13 cellular contexts compared by ENCODE assay signal in the genomic region with DNA sequence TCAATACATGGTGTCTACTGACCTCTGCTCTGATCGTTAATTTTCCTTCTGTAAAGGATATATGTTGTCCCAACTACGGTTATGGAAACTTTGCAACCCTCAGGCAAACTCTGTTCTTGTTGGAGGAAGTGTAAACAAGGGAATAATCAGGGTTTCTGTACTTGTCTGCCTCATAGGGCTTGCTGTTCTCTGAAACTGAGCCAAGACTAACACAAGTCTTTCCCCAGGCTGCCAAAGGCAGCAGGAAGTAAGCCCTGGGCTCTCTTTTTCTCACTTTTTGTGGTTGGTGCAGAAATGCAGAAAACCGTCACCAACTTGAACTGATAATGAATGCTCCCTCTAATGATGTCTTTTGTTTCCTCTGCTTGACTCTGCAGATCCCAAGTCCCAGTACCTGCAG. TPM values are rescaled to one million over a fixed set of nuclear protein-coding genes. Genes with fewer than 3 reads are reported as not detected.
DNase-seq lines count a peak whose midpoint lies in the region; ATAC-seq, FAIRE-seq and TF ChIP-seq lines count a peak whose summit lies in the region.
"Had no signal": no experiment of that assay in that cellular context is flagged by ENCODE, and none has a peak within 500 bp of the region (broad histone marks: within the 10 kb centered on the region; RNA-seq: fewer than 3 reads in every experiment).

No MANE protein-coding gene starts in this region.

- TF ChIP-seq CTCF in colonic mucosa (IDR thresholded peaks at IDR 0.05) (no peak), upper lobe of right lung (IDR thresholded peaks at IDR 0.05) (no peak)

- H3K27me3 ChIP-seq in colonic mucosa (no peaks in the 10 kb centered on the region), upper lobe of right lung (no peaks in the 10 kb centered on the region)

- ATAC-seq in upper lobe of right lung (peak; percentile 87), GM21360 (IDR thresholded peaks at IDR 0.05; ENCODE audit: unreplicated experiment) (no peak)

- no peak for FAIRE-seq in GM12891 (lab: Jason Lieb, UNC)
- FAIRE-seq: A204.1 had no signal

- no peak for TF ChIP-seq POLR2A in GM12891 (IDR thresholded peaks at IDR 0.05; ENCODE audit: low read depth, low read length)

- H3K36me3 ChIP-seq in colonic mucosa (no peaks in the 10 kb centered on the region), upper lobe of right lung (no peaks in the 10 kb centered on the region)

- no peaks in the 10 kb centered on the region for H3K9me3 ChIP-seq in colonic mucosa
- H3K9me3 ChIP-seq in upper lobe of right lung = no peaks in the 10 kb centered on the region

- H3K27ac ChIP-seq in colonic mucosa (no peak overlapping the region), upper lobe of right lung (peak overlapping the region; percentile 21)

- H3K4me1 ChIP-seq in colonic mucosa (peaks cover 5% of the 10 kb centered on the region), upper lobe of right lung (peaks cover 15% of the 10 kb centered on the region)

- no peak overlapping the region for H3K9ac ChIP-seq in colonic mucosa (ENCODE audit: low read depth in 2 of 2, low read length in 2 of 2)

- peak; percentile 9 for DNase-seq in NCI-H2196 (lab: John Stamatoyannopoulos, UW; ENCODE audit: unreplicated experiment)
- DNase-seq in NCI-H2196 treated with DMSO at 0.1 percent for 48 hours (lab: John Stamatoyannopoulos, UW; ENCODE audit: unreplicated experiment) = no peak
- peak; percentile 44 for DNase-seq in colonic mucosa
- DNase-seq in left kidney (ENCODE audit: low read depth, low spot score) = peak; percentile 30
- DNase-seq in upper lobe of right lung = no peak
- DNase-seq in NCI-H2081 treated with DMSO at 0.1 percent for 48 hours (lab: John Stamatoyannopoulos, UW) = no peak
- no peak for DNase-seq in GM12891 (ENCODE audit: insufficient read length, low spot score)
- DNase-seq: activated naive CD4-positive, alpha-beta T cell treated with anti-CD3 and anti-CD28 coated beads, Interleukin-2, amount 10 ng/mL, durations not matched to agents 7 days and 5 days; GDM1; NCI-H1417 treated with DMSO at 0.1 percent for 48 hours; stimulated activated CD4-positive, alpha-beta T cell treated with anti-CD3 and anti-CD28 coated beads, Interleukin-2, amount 100 ng/mL, for 24 hours had no signal

- no peak overlapping the region for H3K4me3 ChIP-seq in colonic mucosa
- H3K4me3 ChIP-seq in upper lobe of right lung = no peak overlapping the region

- intact Hi-C loops in colonic mucosa (cut with DNase I) (no loop called here), upper lobe of right lung (cut with DNase I) (no loop called here)

TF ChIP-seq in GM12891, 5 proteins besides CTCF, POLR2A, EP300 and RAD21:
- TF ChIP-seq SPI1 (IDR thresholded peaks at IDR 0.05; ENCODE audit: low read depth, low read length) (no peak), PAX5 (IDR thresholded peaks at IDR 0.05; ENCODE audit: insufficient read depth, low read length, severe bottlenecking) (no peak), POLR2AphosphoS5 (IDR thresholded peaks at IDR 0.05; ENCODE audit: low read depth, low read length) (no peak), POU2F2 (IDR thresholded peaks at IDR 0.05; ENCODE audit: low read depth, low read length) (no peak), TAF1 (IDR thresholded peaks at IDR 0.05; ENCODE audit: low read depth, low read length) (no peak)

RNA-seq across cellular contexts. Expression of a gene that starts 7.6 kb away (rescaled TPM):
- total RNA-seq in colonic mucosa = 1 to 10 TPM in 1 of 2 donors, under 1 TPM in 1; 0.57 to 1.7 TPM
- 6.8 TPM for total RNA-seq in upper lobe of right lung
- not detected for polyA plus RNA-seq in GM12891 (2012; ENCODE audit: low read depth, missing spikeins)

RNA-seq across cellular contexts. Expression of a gene that starts 36.0 kb away (rescaled TPM):
- total RNA-seq in colonic mucosa (not detected), upper lobe of right lung (2.1 TPM)
- not detected for polyA plus RNA-seq in GM12891 (2012; ENCODE audit: low read depth, missing spikeins)

Comparison
In these comparisons a context has a peak if more than half of its experiments do, and no peak if none do; other contexts are left out.
1. DNase-seq: peak in NCI-H2196 (single experiment), colonic mucosa (single experiment) and left kidney (single experiment); none in NCI-H2196 treated with DMSO at 0.1 percent for 48 hours (single experiment), upper lobe of right lung (single experiment), NCI-H2081 treated with DMSO at 0.1 percent for 48 hours (single experiment) and GM12891 (single experiment).